ENCODE assay signal across 1 cellular context in the genomic region with DNA sequence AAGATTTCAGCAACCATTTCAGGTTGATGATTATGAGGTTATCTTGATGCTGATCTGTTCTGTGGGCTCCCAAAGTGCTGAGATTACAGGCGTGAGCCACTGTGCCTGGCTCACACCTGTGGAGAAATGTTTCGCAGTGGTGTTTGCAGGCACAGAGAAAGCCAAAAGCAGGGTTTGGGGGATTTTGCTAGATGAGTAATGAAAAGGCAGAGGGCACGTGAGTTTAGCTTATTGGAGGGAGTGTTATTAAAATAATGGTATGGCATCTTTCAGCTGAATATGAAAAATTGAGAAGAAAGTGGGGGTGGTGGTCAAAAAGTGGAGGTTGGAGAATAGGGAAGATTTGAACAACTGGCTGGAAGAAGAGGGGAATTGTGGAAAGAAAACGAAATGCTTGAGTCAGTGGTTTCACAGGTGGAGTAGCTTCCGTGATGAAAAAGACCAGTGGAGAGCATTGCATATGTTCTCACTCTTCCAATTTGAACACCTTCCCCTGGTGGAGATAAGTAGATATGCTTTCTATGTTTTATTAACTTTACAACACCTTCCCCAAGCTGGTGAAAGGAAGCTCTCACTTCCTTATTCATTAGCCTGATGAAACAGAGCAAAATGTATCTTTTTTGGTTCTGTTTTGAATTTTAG.
TF ChIP-seq lines count a peak whose summit lies in the region.

No MANE protein-coding gene starts in this region.

TF ChIP-seq in SK-N-SH treated with all-trans-retinoic acid at 6 μM for 48 hours, 23 proteins besides CTCF, POLR2A, EP300 and RAD21 (continued from another document):
- TF ChIP-seq, protein P1, sequence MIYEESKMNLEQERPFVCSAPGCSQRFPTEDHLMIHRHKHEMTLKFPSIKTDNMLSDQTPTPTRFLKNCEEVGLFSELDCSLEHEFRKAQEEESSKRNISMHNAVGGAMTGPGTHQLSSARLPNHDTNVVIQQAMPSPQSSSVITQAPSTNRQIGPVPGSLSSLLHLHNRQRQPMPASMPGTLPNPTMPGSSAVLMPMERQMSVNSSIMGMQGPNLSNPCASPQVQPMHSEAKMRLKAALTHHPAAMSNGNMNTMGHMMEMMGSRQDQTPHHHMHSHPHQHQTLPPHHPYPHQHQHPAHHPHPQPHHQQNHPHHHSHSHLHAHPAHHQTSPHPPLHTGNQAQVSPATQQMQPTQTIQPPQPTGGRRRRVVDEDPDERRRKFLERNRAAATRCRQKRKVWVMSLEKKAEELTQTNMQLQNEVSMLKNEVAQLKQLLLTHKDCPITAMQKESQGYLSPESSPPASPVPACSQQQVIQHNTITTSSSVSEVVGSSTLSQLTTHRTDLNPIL (CRISPR knock-in tag; IDR thresholded peaks at IDR 0.05; ENCODE audit: low read depth): no peak
- TF ChIP-seq, protein P2, sequence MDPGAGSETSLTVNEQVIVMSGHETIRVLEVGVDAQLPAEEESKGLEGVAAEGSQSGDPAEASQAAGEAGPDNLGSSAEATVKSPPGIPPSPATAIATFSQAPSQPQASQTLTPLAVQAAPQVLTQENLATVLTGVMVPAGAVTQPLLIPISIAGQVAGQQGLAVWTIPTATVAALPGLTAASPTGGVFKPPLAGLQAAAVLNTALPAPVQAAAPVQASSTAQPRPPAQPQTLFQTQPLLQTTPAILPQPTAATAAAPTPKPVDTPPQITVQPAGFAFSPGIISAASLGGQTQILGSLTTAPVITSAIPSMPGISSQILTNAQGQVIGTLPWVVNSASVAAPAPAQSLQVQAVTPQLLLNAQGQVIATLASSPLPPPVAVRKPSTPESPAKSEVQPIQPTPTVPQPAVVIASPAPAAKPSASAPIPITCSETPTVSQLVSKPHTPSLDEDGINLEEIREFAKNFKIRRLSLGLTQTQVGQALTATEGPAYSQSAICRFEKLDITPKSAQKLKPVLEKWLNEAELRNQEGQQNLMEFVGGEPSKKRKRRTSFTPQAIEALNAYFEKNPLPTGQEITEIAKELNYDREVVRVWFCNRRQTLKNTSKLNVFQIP (CRISPR knock-in tag; IDR thresholded peaks at IDR 0.05; ENCODE audit: borderline replicate concordance, low read depth): no peak
TF ChIP-seq in SK-N-SH treated with all-trans-retinoic acid at 6 μM for 48 hours: peak in this region for 0.
